Comparison of ENCODE assay signal across 8 cellular contexts in the genomic region with DNA sequence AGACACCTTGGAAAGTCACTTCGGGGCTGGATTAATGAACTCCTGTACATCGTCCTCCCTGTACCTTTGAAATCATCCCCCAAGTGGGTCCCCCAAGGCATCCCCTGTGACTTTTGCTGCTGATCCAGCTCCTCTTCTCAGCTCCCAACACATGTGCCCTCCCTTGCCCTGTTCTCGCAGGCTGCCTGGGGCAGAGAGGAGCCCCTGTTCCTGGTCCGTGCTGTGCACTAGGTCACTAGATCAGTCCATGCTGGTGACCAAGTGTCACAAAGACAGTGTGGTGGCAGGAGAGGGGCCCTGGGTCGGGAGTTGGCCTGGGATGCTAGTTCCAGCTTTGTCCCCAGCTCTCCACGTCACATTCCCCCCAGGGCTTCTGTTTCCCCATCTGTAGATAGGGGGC.
"Had no signal": no experiment of that assay in that cellular context is flagged by ENCODE, and none has a peak within 500 bp of the region (broad histone marks: within the 10 kb centered on the region; RNA-seq: fewer than 3 reads in every experiment).

No MANE protein-coding gene starts in this region.

- H3K4me1 ChIP-seq: HAP-1 had no signal

- ATAC-seq: HCT116, HepG2 had no signal

- H2AFZ ChIP-seq: GM23248 had no signal

- DNase-seq: GM23248, GOT3, H7, HFFc6, KBM-7 had no signal

- H3K9ac ChIP-seq: GM23248 had no signal

- H3K9me3 ChIP-seq: HAP-1 had no signal

- H3K4me3 ChIP-seq: GM23248, HAP-1 had no signal

- H3K36me3 ChIP-seq: HAP-1 had no signal

- H3K27ac ChIP-seq: GM23248 had no signal
